ENCODE assay signal across 9 cellular contexts in the genomic region with DNA sequence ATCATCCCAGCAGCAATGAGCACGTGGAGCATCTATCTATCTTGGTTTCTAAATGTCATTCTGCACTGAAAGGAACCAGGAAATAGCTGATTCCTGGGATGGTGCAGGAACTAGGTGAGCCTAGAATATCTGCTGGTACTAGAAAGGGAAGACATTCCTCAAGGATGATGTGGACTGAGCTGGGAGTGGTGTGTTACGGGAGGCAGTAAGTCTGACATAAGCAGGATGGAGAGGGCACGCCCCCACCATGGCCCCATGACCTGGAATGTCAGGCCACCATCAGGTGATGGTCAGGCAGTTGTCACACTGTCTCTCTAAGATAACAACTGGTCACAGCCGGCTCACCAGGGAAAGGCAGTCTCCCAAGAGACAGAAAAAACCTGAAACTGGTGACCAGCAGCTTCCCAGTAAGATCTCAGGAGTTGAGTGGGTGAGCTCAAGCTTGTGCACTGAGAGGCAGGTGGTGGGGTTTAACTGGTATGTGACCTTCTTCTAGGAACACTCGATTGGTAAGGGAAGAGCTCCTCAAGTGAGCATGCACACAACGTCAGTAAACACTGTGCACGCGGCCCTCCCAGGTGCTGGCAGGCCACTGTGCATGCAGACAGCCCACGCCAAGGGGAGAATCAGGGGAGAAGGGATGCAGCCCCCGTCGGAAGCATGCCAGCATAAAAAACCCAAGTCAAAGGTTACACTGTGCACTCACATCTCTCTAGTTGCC.
DNase-seq lines count a peak whose midpoint lies in the region; ATAC-seq, FAIRE-seq and TF ChIP-seq lines count a peak whose summit lies in the region.
"Had no signal": no experiment of that assay in that cellular context is flagged by ENCODE, and none has a peak within 500 bp of the region (broad histone marks: within the 10 kb centered on the region; RNA-seq: fewer than 3 reads in every experiment).

No MANE protein-coding gene starts in this region.

- H3K4me1 ChIP-seq in RWPE2 (ENCODE audit: insufficient read depth, poor library complexity, severe bottlenecking): peaks cover 17% of the 10 kb centered on the region
- peaks cover 0 to 28% (median 0%) of the 10 kb centered on the region in 3 donors for H3K4me1 ChIP-seq in gastroesophageal sphincter

- DNase-seq in H54 (ENCODE audit: insufficient read length, low spot score) (peak; percentile 70), RWPE2 (ENCODE audit: low spot score) (no peak), glomerular visceral epithelial cell (ENCODE audit: extremely low spot score) (peak; percentile 73), renal cortical epithelial cell (ENCODE audit: low read depth) (peak; percentile 89), NCI-H187 (lab: John Stamatoyannopoulos, UW) (no peak)
- no peak for DNase-seq in stimulated activated naive B cell treated with anti-CD40 and anti-IgM and Interleukin-4, amounts not matched to agents 10 μg/mL and 1 μg/mL and 100 μg/mL, for 72 hours
- DNase-seq: activated CD4-positive, CD25-positive, alpha-beta regulatory T cell treated with anti-CD3 and anti-CD28 coated beads, Interleukin-2, amount 50 U/mL, for 72 hours; Kasumi-1 had no signal

- TF ChIP-seq CTCF in RWPE2 (IDR thresholded peaks at IDR 0.05; ENCODE audit: poor library complexity, severe bottlenecking): no peak
- no peak for TF ChIP-seq CTCF in gastroesophageal sphincter (IDR thresholded peaks at IDR 0.05)

- no peaks in the 10 kb centered on the region for H3K27me3 Mint-ChIP-seq in stimulated activated naive B cell treated with anti-CD40 and anti-IgM and Interleukin-4, amounts not matched to agents 10 μg/mL and 1 μg/mL and 100 μg/mL, for 72 hours

- H3K36me3 ChIP-seq in RWPE2 (ENCODE audit: low read depth) (no peaks in the 10 kb centered on the region), gastroesophageal sphincter (no peaks in the 10 kb centered on the region)

- peaks cover 2% of the 10 kb centered on the region for H3K9me3 ChIP-seq in RWPE2 (ENCODE audit: severe bottlenecking)
- no peaks in the 10 kb centered on the region for H3K9me3 ChIP-seq in gastroesophageal sphincter

- WGBS in gastroesophageal sphincter (ENCODE audit: low coverage in 1 of 2), 2 donors: 20 to 45% methylated on average over 1 to 11 of the region's 11 CpGs

- H3K4me3 Mint-ChIP-seq in stimulated activated naive B cell treated with anti-CD40 and anti-IgM and Interleukin-4, amounts not matched to agents 10 μg/mL and 1 μg/mL and 100 μg/mL, for 72 hours: no peak overlapping the region

- no peak for TF ChIP-seq EP300 in gastroesophageal sphincter (IDR thresholded peaks at IDR 0.05)

- no peaks in the 10 kb centered on the region for H3K27me3 ChIP-seq in RWPE2 (ENCODE audit: insufficient read depth, poor library complexity, severe bottlenecking)
- H3K27me3 ChIP-seq in gastroesophageal sphincter: no peaks in the 10 kb centered on the region

- FAIRE-seq in H54 (lab: Jason Lieb, UNC): no peak

- TF ChIP-seq POLR2A in H54 (IDR thresholded peaks at IDR 0.05; ENCODE audit: low read depth, low read length) (no peak), gastroesophageal sphincter (IDR thresholded peaks at IDR 0.05) (no peak)

- peaks cover 4 to 7% of the 10 kb centered on the region in 2 donors for H3K4me1 Mint-ChIP-seq in stimulated activated naive B cell treated with anti-CD40 and anti-IgM and Interleukin-4, amounts not matched to agents 10 μg/mL and 1 μg/mL and 100 μg/mL, for 72 hours

- H3K4me3 ChIP-seq in RWPE2 (ENCODE audit: severe bottlenecking) (no peak overlapping the region), gastroesophageal sphincter (no peak overlapping the region)

- no peak overlapping the region for H3K27ac Mint-ChIP-seq in stimulated activated naive B cell treated with anti-CD40 and anti-IgM and Interleukin-4, amounts not matched to agents 10 μg/mL and 1 μg/mL and 100 μg/mL, for 72 hours

- H3K9me3 Mint-ChIP-seq in stimulated activated naive B cell treated with anti-CD40 and anti-IgM and Interleukin-4, amounts not matched to agents 10 μg/mL and 1 μg/mL and 100 μg/mL, for 72 hours: peaks cover 0 to 5% of the 10 kb centered on the region in 2 donors

- H3K36me3 Mint-ChIP-seq in stimulated activated naive B cell treated with anti-CD40 and anti-IgM and Interleukin-4, amounts not matched to agents 10 μg/mL and 1 μg/mL and 100 μg/mL, for 72 hours: peaks cover 0 to 2% of the 10 kb centered on the region in 2 donors

- peak; percentile 99 for ATAC-seq in RWPE2 (ENCODE audit: low read depth)
- no peak for ATAC-seq in gastroesophageal sphincter
- no peak for ATAC-seq in stimulated activated naive B cell treated with anti-CD40 and anti-IgM and Interleukin-4, amounts not matched to agents 10 μg/mL and 1 μg/mL and 100 μg/mL, for 72 hours (replicated peaks)

- H3K27ac ChIP-seq in RWPE2 (ENCODE audit: poor library complexity, severe bottlenecking): peak overlapping the region; percentile 51
- no peak overlapping the region for H3K27ac ChIP-seq in gastroesophageal sphincter

Comparison
In these comparisons a context has a peak if more than half of its experiments do, and no peak if none do; other contexts are left out.
1. DNase-seq: peak in H54 (single experiment), glomerular visceral epithelial cell (single experiment) and renal cortical epithelial cell (single experiment); none in RWPE2 (single experiment), NCI-H187 (0 of 2) and stimulated activated naive B cell treated with anti-CD40 and anti-IgM and Interleukin-4, amounts not matched to agents 10 μg/mL and 1 μg/mL and 100 μg/mL, for 72 hours (single experiment).